ENCODE assay signal across 41 cellular contexts in the genomic region with DNA sequence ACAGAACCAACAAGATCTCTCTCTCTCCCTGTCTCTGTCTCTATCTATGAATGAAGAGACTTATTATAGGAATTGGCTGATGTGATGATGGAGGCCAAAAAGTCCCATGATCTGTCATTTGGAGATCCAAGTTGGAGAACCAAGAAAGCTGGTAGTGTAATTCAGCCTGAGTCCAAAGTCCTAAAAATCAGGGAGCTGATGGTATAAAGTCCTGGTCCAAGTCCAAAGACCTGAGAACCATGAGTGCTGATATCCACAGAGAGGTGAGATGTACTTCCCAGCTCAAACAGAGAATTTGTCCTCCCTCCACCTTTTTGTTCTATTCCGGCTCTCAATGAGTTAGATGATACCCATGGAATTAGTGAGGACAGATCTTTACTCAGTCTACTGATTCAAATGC. TPM values are rescaled to one million over a fixed set of nuclear protein-coding genes. Genes with fewer than 3 reads are reported as not detected.
"Had no signal": no experiment of that assay in that cellular context is flagged by ENCODE, and none has a peak within 500 bp of the region (broad histone marks: within the 10 kb centered on the region; RNA-seq: fewer than 3 reads in every experiment).

No MANE protein-coding gene starts in this region.

- H3K9me3 ChIP-seq: ascending aorta had no signal

- H3K36me3 ChIP-seq: ascending aorta, cardiac muscle cell had no signal

- H3K36me3 Mint-ChIP-seq: activated CD4-positive, alpha-beta memory T cell treated with anti-CD3 and anti-CD28 coated beads for 36 hours; activated naive CD4-positive, alpha-beta T cell treated with anti-CD3 and anti-CD28 coated beads, Interleukin-2, amount 50 U/mL, for 72 hours; activated naive CD8-positive, alpha-beta T cell treated with anti-CD3 and anti-CD28 coated beads for 36 hours; brain had no signal

- H3K27me3 Mint-ChIP-seq: activated B cell treated with CpG ODN at 0.5 μM for 24 hours; activated CD4-positive, alpha-beta memory T cell treated with anti-CD3 and anti-CD28 coated beads for 36 hours; activated CD4-positive, alpha-beta T cell treated with anti-CD3 and anti-CD28 coated beads, Interleukin-2, amount 10 ng/mL, durations not matched to agents 24 days and 14 days; activated T-helper 17 cell treated with anti-CD3 and anti-CD28 coated beads, Interleukin-2, amount 50 U/mL, for 72 hours; central memory CD8-positive, alpha-beta T cell had no signal

- DNase-seq: activated B cell treated with CpG ODN at 0.5 μM for 24 hours; activated CD4-positive, alpha-beta memory T cell treated with anti-CD3 and anti-CD28 coated beads for 36 hours; activated CD4-positive, alpha-beta T cell treated with anti-CD3 and anti-CD28 coated beads for 4 hours; activated CD4-positive, alpha-beta T cell treated with anti-CD3 and anti-CD28 coated beads, Interleukin-2, amount 10 ng/mL, durations not matched to agents 24 days and 14 days; activated CD4-positive, alpha-beta T cell treated with anti-CD3 and anti-CD28 coated beads, Interleukin-2, amount 50 U/mL, for 1 hour; activated CD4-positive, alpha-beta T cell treated with anti-CD3 and anti-CD28 coated beads, Interleukin-2, amount 50 U/mL, for 4 hours; activated CD4-positive, CD25-positive, alpha-beta regulatory T cell treated with anti-CD3 and anti-CD28 coated beads, Interleukin-2, amount 50 U/mL, for 72 hours; activated CD8-positive, alpha-beta memory T cell treated with anti-CD3 and anti-CD28 coated beads, Interleukin-2, amount 50 U/mL, for 4 hours; activated CD8-positive, alpha-beta T cell treated with anti-CD3 and anti-CD28 coated beads for 36 hours; activated effector memory CD4-positive, alpha-beta T cell treated with anti-CD3 and anti-CD28 coated beads, Interleukin-2, amount 50 U/mL, for 16 hours; activated gamma-delta T cell treated with Interleukin-2 at 50 U/mL for 16 hours; activated naive CD4-positive, alpha-beta T cell; activated naive CD4-positive, alpha-beta T cell treated with anti-CD3 and anti-CD28 coated beads for 36 hours; activated naive CD4-positive, alpha-beta T cell treated with anti-CD3 and anti-CD28 coated beads, Interleukin-2, amount 50 U/mL, for 16 hours; activated naive CD8-positive, alpha-beta T cell treated with anti-CD3 and anti-CD28 coated beads for 36 hours; activated T-cell treated with anti-CD3 and anti-CD28 coated beads for 4 hours; activated T-cell treated with anti-CD3 and anti-CD28 coated beads, Interleukin-2, amount 50 U/mL, for 1 hour; activated T-cell treated with anti-CD3 and anti-CD28 coated beads, Interleukin-2, amount 50 U/mL, for 4 hours; activated T-cell treated with anti-CD3 and anti-CD28 coated beads, Interleukin-2, amount 50 U/mL, for 72 hours; amygdala; anterior cingulate cortex; caudate nucleus; cerebellar nuclear complex; T-helper 1 cell; T-helper 2 cell; T-helper 9 cell had no signal

- ATAC-seq: activated CD8-positive, alpha-beta T cell treated with anti-CD3 and anti-CD28 coated beads for 36 hours; activated naive CD4-positive, alpha-beta T cell treated with anti-CD3 and anti-CD28 coated beads, Interleukin-2, amount 50 U/mL, for 72 hours; activated T-cell treated with anti-CD3 and anti-CD28 coated beads, Interleukin-2, amount 50 U/mL, for 4 hours; activated T-cell treated with anti-CD3 and anti-CD28 coated beads, Interleukin-2, amount 50 U/mL, for 72 hours; activated T-helper 17 cell treated with anti-CD3 and anti-CD28 coated beads, Interleukin-2, amount 50 U/mL, for 72 hours had no signal

- FAIRE-seq: bronchial epithelial cell, TTC549 had no signal

- H3K4me3 Mint-ChIP-seq: activated B cell treated with CpG ODN at 0.5 μM for 24 hours; activated CD4-positive, alpha-beta memory T cell treated with anti-CD3 and anti-CD28 coated beads for 36 hours; activated CD4-positive, alpha-beta T cell treated with anti-CD3 and anti-CD28 coated beads, Interleukin-2, amount 10 ng/mL, durations not matched to agents 24 days and 14 days; activated CD8-positive, alpha-beta T cell treated with anti-CD3 and anti-CD28 coated beads for 36 hours; activated naive CD4-positive, alpha-beta T cell treated with anti-CD3 and anti-CD28 coated beads for 36 hours; activated naive CD8-positive, alpha-beta T cell treated with anti-CD3 and anti-CD28 coated beads for 36 hours; activated T-cell treated with anti-CD3 and anti-CD28 coated beads, Interleukin-2, amount 50 U/mL, for 4 hours; activated T-cell treated with anti-CD3 and anti-CD28 coated beads, Interleukin-2, amount 50 U/mL, for 72 hours; activated T-helper 1 cell treated with anti-CD3 and anti-CD28 coated beads, Interleukin-12 subunit alpha, Interleukin-12 subunit beta, Interleukin-2, Interleukin-4 antibody, amounts not matched to agents 30 ng/mL and 10 ng/mL and 1 ng/mL, durations not matched to agents 14 hours and 24 hours and 36 hours; activated T-helper 17 cell treated with anti-CD3 and anti-CD28 coated beads, Interleukin-2, amount 50 U/mL, for 72 hours; brain; central memory CD8-positive, alpha-beta T cell; T-helper 1 cell treated with Interleukin-12 subunit alpha and Interleukin-12 subunit beta and Interleukin-4 antibody, amounts not matched to agents 30 μg/mL and 1 μg/mL, for 36 hours; T-helper 2 cell treated with Interferon-gamma antibody and Interleukin-4, amounts not matched to agents 5 μg/mL and 100 μg/mL, for 36 hours had no signal

- H3K4me1 Mint-ChIP-seq: activated B cell treated with CpG ODN at 0.5 μM for 24 hours; central memory CD8-positive, alpha-beta T cell had no signal

- H3K9me3 Mint-ChIP-seq: activated B cell treated with CpG ODN at 0.5 μM for 24 hours; activated CD4-positive, alpha-beta memory T cell treated with anti-CD3 and anti-CD28 coated beads for 36 hours; activated CD4-positive, alpha-beta T cell treated with anti-CD3 and anti-CD28 coated beads, Interleukin-2, amount 10 ng/mL, durations not matched to agents 24 days and 14 days; activated CD8-positive, alpha-beta T cell treated with anti-CD3 and anti-CD28 coated beads for 36 hours; activated naive CD4-positive, alpha-beta T cell treated with anti-CD3 and anti-CD28 coated beads for 36 hours; activated naive CD8-positive, alpha-beta T cell treated with anti-CD3 and anti-CD28 coated beads for 36 hours; activated T-cell treated with anti-CD3 and anti-CD28 coated beads, Interleukin-2, amount 50 U/mL, for 4 hours; activated T-cell treated with anti-CD3 and anti-CD28 coated beads, Interleukin-2, amount 50 U/mL, for 72 hours; activated T-helper 1 cell treated with anti-CD3 and anti-CD28 coated beads, Interleukin-12 subunit alpha, Interleukin-12 subunit beta, Interleukin-2, Interleukin-4 antibody, amounts not matched to agents 30 ng/mL and 10 ng/mL and 1 ng/mL, durations not matched to agents 14 hours and 24 hours and 36 hours; activated T-helper 17 cell treated with anti-CD3 and anti-CD28 coated beads, Interleukin-2, amount 50 U/mL, for 72 hours; central memory CD8-positive, alpha-beta T cell; T-helper 2 cell treated with Interferon-gamma antibody and Interleukin-4, amounts not matched to agents 5 μg/mL and 100 μg/mL, for 36 hours had no signal

- H3K27ac Mint-ChIP-seq: activated B cell treated with CpG ODN at 0.5 μM for 24 hours; activated CD4-positive, alpha-beta memory T cell treated with anti-CD3 and anti-CD28 coated beads for 36 hours; activated CD4-positive, alpha-beta T cell treated with anti-CD3 and anti-CD28 coated beads, Interleukin-2, amount 10 ng/mL, durations not matched to agents 24 days and 14 days; activated CD8-positive, alpha-beta T cell treated with anti-CD3 and anti-CD28 coated beads for 36 hours; activated naive CD4-positive, alpha-beta T cell treated with anti-CD3 and anti-CD28 coated beads for 36 hours; activated naive CD4-positive, alpha-beta T cell treated with anti-CD3 and anti-CD28 coated beads, Interleukin-2, amount 50 U/mL, for 72 hours; activated naive CD8-positive, alpha-beta T cell treated with anti-CD3 and anti-CD28 coated beads for 36 hours; activated T-cell treated with anti-CD3 and anti-CD28 coated beads, Interleukin-2, amount 50 U/mL, for 72 hours; activated T-helper 1 cell treated with anti-CD3 and anti-CD28 coated beads, Interleukin-12 subunit alpha, Interleukin-12 subunit beta, Interleukin-2, Interleukin-4 antibody, amounts not matched to agents 30 ng/mL and 10 ng/mL and 1 ng/mL, durations not matched to agents 14 hours and 24 hours and 36 hours; activated T-helper 17 cell treated with anti-CD3 and anti-CD28 coated beads, Interleukin-2, amount 50 U/mL, for 72 hours; brain; T-helper 1 cell treated with Interleukin-12 subunit alpha and Interleukin-12 subunit beta and Interleukin-4 antibody, amounts not matched to agents 30 μg/mL and 1 μg/mL, for 36 hours; T-helper 2 cell treated with Interferon-gamma antibody and Interleukin-4, amounts not matched to agents 5 μg/mL and 100 μg/mL, for 36 hours had no signal

- H3K4me3 ChIP-seq: ascending aorta, cardiac muscle cell had no signal

- H3K27ac ChIP-seq: ascending aorta, cardiac muscle cell, VCaP had no signal

- H3K27me3 ChIP-seq: ascending aorta, cardiac muscle cell had no signal

RNA-seq across cellular contexts. Expression of gene TMIGD1, which starts 15.4 kb away (rescaled TPM):
- total RNA-seq: activated B cell treated with CpG ODN at 0.5 μM for 24 hours; activated CD4-positive, alpha-beta memory T cell treated with anti-CD3 and anti-CD28 coated beads for 36 hours; activated CD4-positive, alpha-beta T cell treated with anti-CD3 and anti-CD28 coated beads, Interleukin-2, amount 10 ng/mL, durations not matched to agents 24 days and 14 days; activated CD8-positive, alpha-beta memory T cell treated with anti-CD3 and anti-CD28 coated beads for 36 hours; activated CD8-positive, alpha-beta T cell treated with anti-CD3 and anti-CD28 coated beads for 36 hours; activated naive CD4-positive, alpha-beta T cell treated with anti-CD3 and anti-CD28 coated beads for 36 hours; activated naive CD4-positive, alpha-beta T cell treated with anti-CD3 and anti-CD28 coated beads, Interleukin-2, amount 50 U/mL, for 72 hours; activated naive CD8-positive, alpha-beta T cell treated with anti-CD3 and anti-CD28 coated beads for 36 hours; activated T-cell treated with anti-CD3 and anti-CD28 coated beads, Interleukin-2, amount 50 U/mL, for 4 hours; activated T-cell treated with anti-CD3 and anti-CD28 coated beads, Interleukin-2, amount 50 U/mL, for 72 hours; activated T-helper 1 cell treated with anti-CD3 and anti-CD28 coated beads, Interleukin-12 subunit alpha, Interleukin-12 subunit beta, Interleukin-2, Interleukin-4 antibody, amounts not matched to agents 30 ng/mL and 10 ng/mL and 1 ng/mL, durations not matched to agents 14 hours and 24 hours and 36 hours; activated T-helper 17 cell treated with anti-CD3 and anti-CD28 coated beads, Interleukin-2, amount 50 U/mL, for 72 hours; ascending aorta; bronchial epithelial cell; cardiac muscle cell; chondrocyte had no signal
- polyA plus RNA-seq: adipose tissue, cardiac muscle cell had no signal
